Comparison of ENCODE assay signal across 16 cellular contexts in genomic region chr13:35887028-35887666, GRCh38.
"Had no signal": no experiment of that assay in that cellular context is flagged by ENCODE, and none has a peak within 500 bp of the region (broad histone marks: within the 10 kb centered on the region; RNA-seq: fewer than 3 reads in every experiment).

No MANE protein-coding gene starts in this region.

- H3K9me3 Mint-ChIP-seq: activated naive CD4-positive, alpha-beta T cell treated with anti-CD3 and anti-CD28 coated beads for 36 hours; activated naive CD8-positive, alpha-beta T cell treated with anti-CD3 and anti-CD28 coated beads, Interleukin-2, amount 50 U/mL, for 24 hours; activated T-helper 17 cell treated with anti-CD3 and anti-CD28 coated beads, Interleukin-2, amount 50 U/mL, for 72 hours; stimulated activated memory B cell treated with anti-CD40 and anti-IgM and Interleukin-4, amounts not matched to agents 10 μg/mL and 1 μg/mL and 100 μg/mL, for 72 hours had no signal

- H3K4me1 ChIP-seq: ascending aorta, gastrocnemius medialis had no signal

- ATAC-seq: activated naive CD8-positive, alpha-beta T cell treated with anti-CD3 and anti-CD28 coated beads, Interleukin-2, amount 50 U/mL, for 24 hours; activated T-helper 17 cell treated with anti-CD3 and anti-CD28 coated beads, Interleukin-2, amount 50 U/mL, for 72 hours; gastrocnemius medialis; natural killer cell; stimulated activated memory B cell treated with anti-CD40 and anti-IgM and Interleukin-4, amounts not matched to agents 10 μg/mL and 1 μg/mL and 100 μg/mL, for 72 hours had no signal

- H3K36me3 ChIP-seq: ascending aorta, gastrocnemius medialis, thyroid gland had no signal

- H3K4me1 Mint-ChIP-seq: activated naive CD8-positive, alpha-beta T cell treated with anti-CD3 and anti-CD28 coated beads, Interleukin-2, amount 50 U/mL, for 24 hours; activated T-helper 17 cell treated with anti-CD3 and anti-CD28 coated beads, Interleukin-2, amount 50 U/mL, for 72 hours; memory B cell; natural killer cell; stimulated activated memory B cell treated with anti-CD40 and anti-IgM and Interleukin-4, amounts not matched to agents 10 μg/mL and 1 μg/mL and 100 μg/mL, for 72 hours had no signal

- H3K27ac Mint-ChIP-seq: activated naive CD4-positive, alpha-beta T cell treated with anti-CD3 and anti-CD28 coated beads for 36 hours; activated naive CD8-positive, alpha-beta T cell treated with anti-CD3 and anti-CD28 coated beads, Interleukin-2, amount 50 U/mL, for 24 hours; activated T-helper 17 cell treated with anti-CD3 and anti-CD28 coated beads, Interleukin-2, amount 50 U/mL, for 72 hours; memory B cell; natural killer cell; stimulated activated memory B cell treated with anti-CD40 and anti-IgM and Interleukin-4, amounts not matched to agents 10 μg/mL and 1 μg/mL and 100 μg/mL, for 72 hours had no signal

- H3K4me3 ChIP-seq: ascending aorta, gastrocnemius medialis, thyroid gland had no signal

- H3K27me3 ChIP-seq: ascending aorta, gastrocnemius medialis, thyroid gland had no signal

- H3K9me3 ChIP-seq: ascending aorta, gastrocnemius medialis, thyroid gland had no signal

- H3K36me3 Mint-ChIP-seq: memory B cell; natural killer cell; stimulated activated memory B cell treated with anti-CD40 and anti-IgM and Interleukin-4, amounts not matched to agents 10 μg/mL and 1 μg/mL and 100 μg/mL, for 72 hours had no signal

- H3K27me3 Mint-ChIP-seq: activated T-helper 17 cell treated with anti-CD3 and anti-CD28 coated beads, Interleukin-2, amount 50 U/mL, for 72 hours; memory B cell; stimulated activated memory B cell treated with anti-CD40 and anti-IgM and Interleukin-4, amounts not matched to agents 10 μg/mL and 1 μg/mL and 100 μg/mL, for 72 hours had no signal

- DNase-seq: activated CD4-positive, alpha-beta T cell treated with anti-CD3 and anti-CD28 coated beads for 1 hour; activated CD4-positive, alpha-beta T cell treated with anti-CD3 and anti-CD28 coated beads, Interleukin-2, amount 50 U/mL, for 4 hours; activated naive CD4-positive, alpha-beta T cell treated with anti-CD3 and anti-CD28 coated beads for 36 hours; activated naive CD8-positive, alpha-beta T cell treated with anti-CD3 and anti-CD28 coated beads, Interleukin-2, amount 50 U/mL, for 24 hours; dermis blood vessel endothelial cell; erythroblast; gastrocnemius medialis; islet precursor cell; natural killer cell; stimulated activated CD4-positive, alpha-beta T cell treated with anti-CD3 and anti-CD28 coated beads, Interleukin-2, amount 100 ng/mL, for 48 hours; T-helper 9 cell; thyroid gland had no signal

- H3K4me3 Mint-ChIP-seq: activated naive CD4-positive, alpha-beta T cell treated with anti-CD3 and anti-CD28 coated beads for 36 hours; activated naive CD8-positive, alpha-beta T cell treated with anti-CD3 and anti-CD28 coated beads, Interleukin-2, amount 50 U/mL, for 24 hours; activated T-helper 17 cell treated with anti-CD3 and anti-CD28 coated beads, Interleukin-2, amount 50 U/mL, for 72 hours; memory B cell; natural killer cell; stimulated activated memory B cell treated with anti-CD40 and anti-IgM and Interleukin-4, amounts not matched to agents 10 μg/mL and 1 μg/mL and 100 μg/mL, for 72 hours had no signal

- H3K27ac ChIP-seq: ascending aorta, gastrocnemius medialis, thyroid gland had no signal
